1 cellular context compared by ENCODE assay signal in the genomic region with DNA sequence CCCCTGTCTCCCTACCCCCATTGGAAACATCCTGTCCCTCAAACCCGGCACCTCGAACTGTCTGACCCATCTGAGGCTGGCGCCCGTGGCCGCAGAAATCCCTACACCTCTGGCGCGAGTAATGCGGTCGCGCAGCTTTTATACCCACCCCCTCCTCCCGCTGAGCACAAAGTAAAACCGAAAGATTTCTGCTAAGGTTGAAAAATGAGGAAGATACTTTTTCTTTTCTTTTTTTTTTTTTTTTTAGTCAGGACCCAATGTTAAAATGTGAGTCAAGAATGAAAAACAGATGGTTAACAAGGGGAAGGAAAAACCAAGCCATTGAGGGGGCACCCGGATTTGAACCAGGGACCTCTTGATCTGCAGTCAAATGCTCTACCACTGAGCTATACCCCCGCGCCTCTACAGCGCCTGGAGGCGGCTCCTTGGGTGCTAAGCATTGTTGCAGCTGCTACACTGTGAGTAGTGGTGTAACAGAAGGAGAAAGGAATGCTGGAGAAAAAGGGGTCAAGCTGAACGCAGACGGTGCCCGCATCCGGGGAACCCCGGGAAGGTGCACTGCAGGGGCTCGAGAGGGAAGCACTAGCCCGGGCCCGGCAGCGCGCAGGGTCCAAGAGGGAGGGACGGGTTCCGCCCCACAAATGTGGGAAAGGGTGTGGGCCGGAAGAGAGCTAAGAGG.
A peak's percentile ranks its signal among the peaks of the same experiment; 100 is the strongest.
TF ChIP-seq lines count a peak whose summit lies in the region.

No MANE protein-coding gene starts in this region.

TF ChIP-seq in WTC11, 78 proteins besides CTCF, POLR2A, EP300 and RAD21 (continued from another document):
- TF ChIP-seq TP53 (CRISPR knock-in tag; IDR thresholded peaks at IDR 0.05): 0 out of 2 replicates have a peak, but pooled peaks have one; percentile 8
